ENCODE assay signal across 1 cellular context in genomic region chr20:58177799-58178198, GRCh38.
TF ChIP-seq lines count a peak whose summit lies in the region.

No MANE protein-coding gene starts in this region.

TF ChIP-seq in A549, 52 proteins besides CTCF, POLR2A, EP300 and RAD21 (continued from another document):
- no peak for TF ChIP-seq USF2 (IDR thresholded peaks at IDR 0.05)
- no peak for TF ChIP-seq MYC (IDR thresholded peaks at IDR 0.05; ENCODE audit: borderline replicate concordance, low read length)
- no peak for TF ChIP-seq ZSCAN20 (CRISPR knock-in tag; IDR thresholded peaks at IDR 0.05)
- TF ChIP-seq RCOR1 (IDR thresholded peaks at IDR 0.05; ENCODE audit: low read depth, low read length) = no peak
